11 cellular contexts compared by ENCODE assay signal in the genomic region with DNA sequence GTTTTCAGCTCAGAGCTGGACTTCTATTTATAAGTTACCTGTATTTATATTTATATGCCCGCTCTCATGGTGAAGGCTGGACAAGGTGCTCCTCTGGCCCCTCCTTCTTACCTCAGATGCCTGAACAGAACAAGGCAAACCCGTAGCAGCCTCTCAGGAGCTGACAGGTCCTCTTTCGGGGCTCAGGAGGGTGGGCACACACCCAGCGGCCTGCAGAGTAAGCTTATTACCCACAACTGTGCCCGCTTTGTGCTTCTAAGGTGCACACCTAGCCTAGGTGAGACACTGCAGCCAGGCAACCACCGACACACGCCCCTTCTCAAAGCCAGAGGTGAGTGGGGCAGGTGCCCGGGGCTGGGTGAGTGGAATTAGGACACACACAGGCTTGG. TPM values are rescaled to one million over a fixed set of nuclear protein-coding genes. Genes with fewer than 3 reads are reported as not detected.
A peak's percentile ranks its signal among the peaks of the same experiment; 100 is the strongest.
DNase-seq lines count a peak whose midpoint lies in the region; ATAC-seq and TF ChIP-seq lines count a peak whose summit lies in the region.
"Had no signal": no experiment of that assay in that cellular context is flagged by ENCODE, and none has a peak within 500 bp of the region (broad histone marks: within the 10 kb centered on the region; RNA-seq: fewer than 3 reads in every experiment).

No MANE protein-coding gene starts in this region.

- no peak for DNase-seq in SK-N-SH
- no peak for DNase-seq in activated naive CD8-positive, alpha-beta T cell treated with anti-CD3 and anti-CD28 coated beads for 36 hours
- DNase-seq in right lobe of liver = no peak
- no peak for DNase-seq in stomach
- no peak for DNase-seq in cerebellar nuclear complex (lab: John Stamatoyannopoulos, UW)

- H4K20me1 ChIP-seq in SK-N-SH (ENCODE audit: insufficient read depth) = no peaks in the 10 kb centered on the region

- no peak overlapping the region for H3K9ac ChIP-seq in SK-N-SH

- H3K9me2 ChIP-seq in SK-N-SH = no peaks in the 10 kb centered on the region

- TF ChIP-seq POLR2A in right lobe of liver (IDR thresholded peaks at IDR 0.05) (no peak), stomach (IDR thresholded peaks at IDR 0.05) (no peak)

- H3K36me3 ChIP-seq in SK-N-SH (replicated peaks in 1 of 2; ENCODE audit: control insufficient read depth in 1 of 2, insufficient read depth in 2 of 2, low read length in 1 of 2) (peaks cover 18 to 24% of the 10 kb centered on the region in 2 experiments), right lobe of liver (peaks cover 0 to 8% (median 4%) of the 10 kb centered on the region in 4 donors), stomach (peaks cover 23 to 31% (median 29%) of the 10 kb centered on the region in 4 donors)

- H3K79me2 ChIP-seq in SK-N-SH (ENCODE audit: insufficient read depth) = peaks cover 19% of the 10 kb centered on the region

- intact Hi-C loops in right lobe of liver (cut with DNase I) = loop anchor here (5.0 to 10.0 kb wide), 2 partner anchors 60 to 92 kb away; partner anchors contain the start of gene CNP (in 2 of the 2)
- intact Hi-C loops in stomach (cut with DNase I; ENCODE audit: low total_unique reads) = loop anchor here (5.0 kb wide), 1 partner anchor 63 kb away; no protein-coding TSS in a partner anchor

- no peaks in the 10 kb centered on the region for H3K27me3 Mint-ChIP-seq in activated naive CD8-positive, alpha-beta T cell treated with anti-CD3 and anti-CD28 coated beads for 36 hours
- H3K27me3 Mint-ChIP-seq: activated CD4-positive, alpha-beta memory T cell treated with anti-CD3 and anti-CD28 coated beads for 36 hours had no signal

- no peak; the same call in 2 of the 3 replicates for ATAC-seq in SK-N-SH treated with all-trans-retinoic acid at 6 μM for 48 hours
- no peak for ATAC-seq in right lobe of liver
- no peak for ATAC-seq in HG03460 (IDR thresholded peaks at IDR 0.05; ENCODE audit: unreplicated experiment)
- no peak for ATAC-seq in HG03432 (IDR thresholded peaks at IDR 0.05; ENCODE audit: unreplicated experiment)

- peak overlapping the region; percentile 41; the same call in 1 of the 2 replicates for H3K4me2 ChIP-seq in SK-N-SH

- no peak overlapping the region for H3K4me3 Mint-ChIP-seq in activated naive CD8-positive, alpha-beta T cell treated with anti-CD3 and anti-CD28 coated beads for 36 hours
- H3K4me3 Mint-ChIP-seq: activated CD4-positive, alpha-beta memory T cell treated with anti-CD3 and anti-CD28 coated beads for 36 hours had no signal

- POLR2A ChIA-PET in SK-N-SH (lab: Yijun Ruan, JAX) = no interaction called here

- TF ChIP-seq RAD21 in SK-N-SH (IDR thresholded peaks at IDR 0.05; ENCODE audit: low read length) = no peak

- H3K4me1 Mint-ChIP-seq in activated naive CD8-positive, alpha-beta T cell treated with anti-CD3 and anti-CD28 coated beads for 36 hours = peaks cover 22% of the 10 kb centered on the region

- no peaks in the 10 kb centered on the region for H3K9me3 Mint-ChIP-seq in activated naive CD8-positive, alpha-beta T cell treated with anti-CD3 and anti-CD28 coated beads for 36 hours
- H3K9me3 Mint-ChIP-seq: activated CD4-positive, alpha-beta memory T cell treated with anti-CD3 and anti-CD28 coated beads for 36 hours had no signal

- 64% methylated on average over 8 of the region's 8 CpGs for WGBS in SK-N-SH (ENCODE audit: low lambda C conversion rate)
- 38% methylated on average over 4 of the region's 8 CpGs for WGBS in right lobe of liver (ENCODE audit: insufficient coverage, low coverage, low lambda C conversion rate, missing lambda C conversion rate)
- WGBS in stomach, 5 donors = 53 to 64% (median 59%) methylated on average over 4 to 8 of the region's 8 CpGs

- CTCF ChIA-PET in SK-N-SH (lab: Yijun Ruan, JAX) = interaction anchor here (0.6 to 17.3 kb wide), 26 partner anchors 9 to 357 kb away, joined by 3 to 496 read pairs (median 6); partner anchors contain the start of genes C17orf113, DHX58, HSPB9 and KAT2A

- H3K27ac ChIP-seq in SK-N-SH (ENCODE audit: low read depth in 2 of 2, low read length in 1 of 2) (peak overlapping the region; percentile 29 to 52), right lobe of liver (peak overlapping the region; percentile 38 to 59 (median 56)), stomach (peak overlapping the region in 4 of 5 donors; percentile 66 to 82 (median 77))

- H3K4me1 ChIP-seq in SK-N-SH (ENCODE audit: control insufficient read depth in 1 of 2, insufficient read depth in 2 of 2, low read depth in 1 of 2, low read length in 1 of 2) = peaks cover 7 to 11% of the 10 kb centered on the region in 2 experiments; a peak in 2 of 4 replicates
- H3K4me1 ChIP-seq in right lobe of liver = peaks cover 3 to 42% (median 20%) of the 10 kb centered on the region in 4 donors
- H3K4me1 ChIP-seq in stomach = peaks cover 31 to 56% (median 32%) of the 10 kb centered on the region in 4 donors

- no peak overlapping the region for H2AFZ ChIP-seq in SK-N-SH (ENCODE audit: low read depth)

- H3K27me3 ChIP-seq in SK-N-SH (ENCODE audit: insufficient read depth) (no peaks in the 10 kb centered on the region), right lobe of liver (no peaks in the 10 kb centered on the region), stomach (peaks cover 0 to 14% (median 0%) of the 10 kb centered on the region in 3 donors)

- TF ChIP-seq CTCF in SK-N-SH (IDR thresholded peaks at IDR 0.05) = no peak
- TF ChIP-seq CTCF in right lobe of liver (IDR thresholded peaks at IDR 0.05) = no peak
- TF ChIP-seq CTCF in stomach (IDR thresholded peaks at IDR 0.05) = no peak

- H3F3A ChIP-seq in SK-N-SH (replicated peaks; ENCODE audit: insufficient read depth) = peaks cover 27% of the 10 kb centered on the region

- no peak for TF ChIP-seq EP300 in SK-N-SH (IDR thresholded peaks at IDR 0.05; ENCODE audit: borderline replicate concordance in 1 of 2, low read depth in 1 of 2, low read length in 1 of 2)
- no peak for TF ChIP-seq EP300 in stomach (IDR thresholded peaks at IDR 0.05)

- H3K36me3 Mint-ChIP-seq in activated naive CD8-positive, alpha-beta T cell treated with anti-CD3 and anti-CD28 coated beads for 36 hours = peaks cover 6% of the 10 kb centered on the region

- H3K4me3 ChIP-seq in SK-N-SH (ENCODE audit: low read depth in 2 of 2, low read length in 1 of 2) = peak overlapping the region in 1 of 2 experiments; percentile 18; a peak in 1 of 4 replicates
- H3K4me3 ChIP-seq in right lobe of liver = no peak overlapping the region
- no peak overlapping the region for H3K4me3 ChIP-seq in stomach
- H3K4me3 ChIP-seq: skin epidermis had no signal

- H3K27ac Mint-ChIP-seq in activated naive CD8-positive, alpha-beta T cell treated with anti-CD3 and anti-CD28 coated beads for 36 hours = peak overlapping the region; percentile 80

- H3K9me3 ChIP-seq in SK-N-SH = no peaks in the 10 kb centered on the region
- no peaks in the 10 kb centered on the region for H3K9me3 ChIP-seq in right lobe of liver
- no peaks in the 10 kb centered on the region for H3K9me3 ChIP-seq in stomach

TF ChIP-seq in SK-N-SH, 30 proteins besides CTCF, POLR2A, EP300 and RAD21:
- no peak for TF ChIP-seq JUND (IDR thresholded peaks at IDR 0.05)
- no peak for TF ChIP-seq EZH2phosphoT487 (IDR thresholded peaks at IDR 0.05; ENCODE audit: borderline replicate concordance, low read depth)
- TF ChIP-seq ELF1 (IDR thresholded peaks at IDR 0.05) = no peak

TF ChIP-seq in SK-N-SH treated with all-trans-retinoic acid at 6 μM for 48 hours, 23 proteins besides CTCF, POLR2A, EP300 and RAD21 (continues in another document):
- TF ChIP-seq, protein P1, sequence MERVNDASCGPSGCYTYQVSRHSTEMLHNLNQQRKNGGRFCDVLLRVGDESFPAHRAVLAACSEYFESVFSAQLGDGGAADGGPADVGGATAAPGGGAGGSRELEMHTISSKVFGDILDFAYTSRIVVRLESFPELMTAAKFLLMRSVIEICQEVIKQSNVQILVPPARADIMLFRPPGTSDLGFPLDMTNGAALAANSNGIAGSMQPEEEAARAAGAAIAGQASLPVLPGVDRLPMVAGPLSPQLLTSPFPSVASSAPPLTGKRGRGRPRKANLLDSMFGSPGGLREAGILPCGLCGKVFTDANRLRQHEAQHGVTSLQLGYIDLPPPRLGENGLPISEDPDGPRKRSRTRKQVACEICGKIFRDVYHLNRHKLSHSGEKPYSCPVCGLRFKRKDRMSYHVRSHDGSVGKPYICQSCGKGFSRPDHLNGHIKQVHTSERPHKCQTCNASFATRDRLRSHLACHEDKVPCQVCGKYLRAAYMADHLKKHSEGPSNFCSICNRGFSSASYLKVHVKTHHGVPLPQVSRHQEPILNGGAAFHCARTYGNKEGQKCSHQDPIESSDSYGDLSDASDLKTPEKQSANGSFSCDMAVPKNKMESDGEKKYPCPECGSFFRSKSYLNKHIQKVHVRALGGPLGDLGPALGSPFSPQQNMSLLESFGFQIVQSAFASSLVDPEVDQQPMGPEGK (CRISPR knock-in tag; IDR thresholded peaks at IDR 0.05; ENCODE audit: borderline replicate concordance) = no peak

RNA-seq across cellular contexts. Expression of gene NKIRAS2, which starts 5.3 kb away (rescaled TPM):
- polyA plus RNA-seq in SK-N-SH (2012; rRNA removed) = 89.8 and 91.8 TPM in 2 replicates
- polyA plus RNA-seq in SK-N-SH (2012; cell fraction: cytosol; rRNA removed) = 61.8 and 74.3 TPM in 2 replicates
- 56.1 and 72.7 TPM in 2 replicates for polyA plus RNA-seq in SK-N-SH (2012; cell fraction: nucleus; rRNA removed)
- 10 to 100 TPM; 20.3 to 25.0 TPM for total RNA-seq in activated naive CD8-positive, alpha-beta T cell treated with anti-CD3 and anti-CD28 coated beads for 36 hours
- 10 to 100 TPM; 11.1 to 27.0 (median 12.3) TPM for total RNA-seq in right lobe of liver
- total RNA-seq in stomach = 10 to 100 TPM in 4 of 5 donors, 1 to 10 TPM in 1; 7.5 to 27.4 (median 19.6) TPM
- 10 to 100 TPM; 16.8 to 28.5 (median 27.6) TPM for polyA plus RNA-seq in stomach

RNA-seq across cellular contexts. Expression of gene DNAJC7, which starts 7.9 kb away (rescaled TPM):
- polyA plus RNA-seq in SK-N-SH (2012; rRNA removed) = 38.8 and 48.5 TPM in 2 replicates
- 63.0 and 77.9 TPM in 2 replicates for polyA plus RNA-seq in SK-N-SH (2012; cell fraction: cytosol; rRNA removed)
- 24.5 and 41.2 TPM in 2 replicates for polyA plus RNA-seq in SK-N-SH (2012; cell fraction: nucleus; rRNA removed)
- total RNA-seq in activated naive CD8-positive, alpha-beta T cell treated with anti-CD3 and anti-CD28 coated beads for 36 hours = 100 to 1,000 TPM; 103 to 106 TPM
- 10 to 100 TPM; 32.7 to 40.3 (median 35.2) TPM for total RNA-seq in right lobe of liver
- total RNA-seq in stomach = 100 to 1,000 TPM in 1 of 5 donors, 10 to 100 TPM in 4; 12.3 to 161 (median 61.6) TPM
- 10 to 100 TPM; 66.7 to 93.3 (median 74.5) TPM for polyA plus RNA-seq in stomach

RNA-seq across cellular contexts. Expression of gene C17orf113, which starts 25.2 kb away (rescaled TPM):
- polyA plus RNA-seq in SK-N-SH (2012; rRNA removed) = 0.44 and 0.52 TPM in 2 replicates
- polyA plus RNA-seq in SK-N-SH (2012; cell fraction: cytosol; rRNA removed) = 0.19 and 0.45 TPM in 2 replicates
- 0.83 and 0.94 TPM in 2 replicates for polyA plus RNA-seq in SK-N-SH (2012; cell fraction: nucleus; rRNA removed)
- under 1 TPM; 0.23 to 0.40 TPM for total RNA-seq in activated naive CD8-positive, alpha-beta T cell treated with anti-CD3 and anti-CD28 coated beads for 36 hours
- under 1 TPM; 0.06 to 0.42 (median 0.12) TPM for total RNA-seq in right lobe of liver
- total RNA-seq in stomach = 1 to 10 TPM in 3 of 5 donors, not detected in 2; 1.8 to 5.2 (median 2.5) TPM
- polyA plus RNA-seq in stomach = under 1 TPM; 0.31 to 0.92 (median 0.68) TPM
- total RNA-seq: A172 had no signal

RNA-seq across cellular contexts. Expression of gene CNP, which starts 58.6 kb away (rescaled TPM):
- polyA plus RNA-seq in SK-N-SH (2012; rRNA removed) = 44.8 and 54.8 TPM in 2 replicates
- 24.4 and 36.0 TPM in 2 replicates for polyA plus RNA-seq in SK-N-SH (2012; cell fraction: cytosol; rRNA removed)
- 47.8 and 67.5 TPM in 2 replicates for polyA plus RNA-seq in SK-N-SH (2012; cell fraction: nucleus; rRNA removed)
- total RNA-seq in activated naive CD8-positive, alpha-beta T cell treated with anti-CD3 and anti-CD28 coated beads for 36 hours = 10 to 100 TPM; 64.9 to 66.6 TPM
- total RNA-seq in right lobe of liver = 10 to 100 TPM; 30.1 to 42.7 (median 33.0) TPM
- 10 to 100 TPM; 21.0 to 47.2 (median 30.7) TPM for total RNA-seq in stomach
- 10 to 100 TPM; 27.3 to 29.1 (median 29.0) TPM for polyA plus RNA-seq in stomach
